8 cellular contexts compared by ENCODE assay signal in genomic region chr5:76819851-76820280, GRCh38. TPM values are rescaled to one million over a fixed set of nuclear protein-coding genes. Genes with fewer than 3 reads are reported as not detected.
DNase-seq lines count a peak whose midpoint lies in the region; ATAC-seq and TF ChIP-seq lines count a peak whose summit lies in the region.

No MANE protein-coding gene starts in this region.

- no peaks in the 10 kb centered on the region for H3K9me3 ChIP-seq in effector memory CD4-positive, alpha-beta T cell (ENCODE audit: control insufficient read depth, low read length)
- no peaks in the 10 kb centered on the region for H3K9me3 ChIP-seq in upper lobe of left lung

- peak; percentile 7 for DNase-seq in activated gamma-delta T cell (lab: John Stamatoyannopoulos, UW)
- DNase-seq in activated gamma-delta T cell treated with Interleukin-2 at 50 U/mL for 16 hours: no peak
- DNase-seq in effector memory CD4-positive, alpha-beta T cell: no peak
- no peak for DNase-seq in memory B cell (ENCODE audit: low spot score in 2 of 2)
- peak; percentile 36 to 84 for DNase-seq in upper lobe of left lung
- no peak for DNase-seq in NOMO-1 treated with DMSO at 0.1 percent for 48 hours (lab: John Stamatoyannopoulos, UW; ENCODE audit: unreplicated experiment)
- no peak for DNase-seq in OCI-M1 (lab: John Stamatoyannopoulos, UW)
- DNase-seq in SIG-M5 treated with dmso at 0.1 percent for 504 hours (lab: John Stamatoyannopoulos, UW; ENCODE audit: unreplicated experiment): no peak

- H3K27ac Mint-ChIP-seq in memory B cell: peak overlapping the region; percentile 31

- no peaks in the 10 kb centered on the region for H3K27me3 ChIP-seq in effector memory CD4-positive, alpha-beta T cell (replicated peaks; ENCODE audit: control insufficient read depth, insufficient read depth, low read length, poor library complexity, severe bottlenecking)
- H3K27me3 ChIP-seq in upper lobe of left lung: no peaks in the 10 kb centered on the region

- H3K4me3 Mint-ChIP-seq in memory B cell: peak overlapping the region; percentile 80

- H3K36me3 Mint-ChIP-seq in memory B cell: peaks cover 3% of the 10 kb centered on the region

- TF ChIP-seq CTCF in upper lobe of left lung (IDR thresholded peaks at IDR 0.05): no peak

- peak overlapping the region; percentile 83 for H3K4me3 ChIP-seq in effector memory CD4-positive, alpha-beta T cell (ENCODE audit: insufficient read depth, low read depth, low read length, poor library complexity, severe bottlenecking)
- H3K4me3 ChIP-seq in upper lobe of left lung: peak overlapping the region; percentile 25 to 65 (median 58)

- no peak for TF ChIP-seq POLR2A in upper lobe of left lung (IDR thresholded peaks at IDR 0.05)

- H3K27me3 Mint-ChIP-seq in memory B cell: peaks cover 15% of the 10 kb centered on the region

- TF ChIP-seq EP300 in upper lobe of left lung (IDR thresholded peaks at IDR 0.05): no peak

- H3K4me1 Mint-ChIP-seq in memory B cell: peaks cover 9% of the 10 kb centered on the region

- ATAC-seq in memory B cell (ENCODE audit: low read depth) (no peak), upper lobe of left lung (ENCODE audit: low FRiP score in 2 of 2) (peak; percentile 9 to 38)

- H3K36me3 ChIP-seq in effector memory CD4-positive, alpha-beta T cell (ENCODE audit: control insufficient read depth, insufficient read depth, low read length): no peaks in the 10 kb centered on the region
- no peaks in the 10 kb centered on the region for H3K36me3 ChIP-seq in upper lobe of left lung

- H3K4me1 ChIP-seq in effector memory CD4-positive, alpha-beta T cell (ENCODE audit: control insufficient read depth, insufficient read depth, low read length, poor library complexity, severe bottlenecking): peaks cover 6% of the 10 kb centered on the region
- H3K4me1 ChIP-seq in upper lobe of left lung: peaks cover 6 to 24% (median 14%) of the 10 kb centered on the region in 4 donors

- no peak overlapping the region for H3K27ac ChIP-seq in effector memory CD4-positive, alpha-beta T cell (ENCODE audit: insufficient read depth, low read length, poor library complexity, severe bottlenecking)
- H3K27ac ChIP-seq in upper lobe of left lung: peak overlapping the region in 3 of 4 donors; percentile 20 to 72 (median 49)

- WGBS in upper lobe of left lung, 2 donors: 35 to 88% methylated on average over 4 to 24 of the region's 27 CpGs

- peaks cover 4% of the 10 kb centered on the region for H3K9me3 Mint-ChIP-seq in memory B cell

RNA-seq across cellular contexts. Expression of gene F2RL1, which starts 1.0 kb away (rescaled TPM):
- 1 to 10 TPM; 2.1 to 9.7 (median 8.1) TPM for total RNA-seq in upper lobe of left lung

RNA-seq across cellular contexts. Expression of gene S100Z, which starts 29.9 kb away (rescaled TPM):
- 1 to 10 TPM in 2 of 6 donors, under 1 TPM in 2, not detected in 2; 0.37 to 2.1 (median 0.82) TPM for total RNA-seq in upper lobe of left lung

Comparison
In these comparisons a context has a peak if more than half of its experiments do, and no peak if none do; other contexts are left out.
1. DNase-seq: peak in activated gamma-delta T cell (single experiment) and upper lobe of left lung (2 of 2); none in activated gamma-delta T cell treated with Interleukin-2 at 50 U/mL for 16 hours (single experiment), effector memory CD4-positive, alpha-beta T cell (0 of 3), memory B cell (0 of 2), NOMO-1 treated with DMSO at 0.1 percent for 48 hours (single experiment), OCI-M1 (single experiment) and SIG-M5 treated with dmso at 0.1 percent for 504 hours (single experiment).